Comparison of ENCODE assay signal across 13 cellular contexts in the genomic region with DNA sequence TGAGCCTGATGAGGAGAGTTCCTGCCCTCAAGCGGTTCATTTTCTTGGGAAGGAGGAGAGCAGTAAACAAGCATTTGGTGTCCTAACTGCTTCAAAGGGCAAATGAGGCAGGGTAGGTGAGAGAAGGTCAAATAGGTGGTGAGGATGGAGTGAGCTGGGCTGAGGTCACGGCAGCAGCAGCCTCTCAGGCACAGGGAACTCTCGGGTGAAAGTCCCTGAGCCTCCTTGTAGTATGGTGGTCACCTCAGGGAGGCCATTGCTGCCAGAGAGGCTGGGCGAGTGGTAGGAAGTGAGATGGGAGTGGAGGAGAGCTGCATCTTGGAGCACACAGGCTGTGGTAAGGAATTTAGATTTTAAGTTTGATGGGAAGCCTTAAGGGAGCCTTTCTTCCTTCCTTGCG. TPM values are rescaled to one million over a fixed set of nuclear protein-coding genes. Genes with fewer than 3 reads are reported as not detected.
DNase-seq lines count a peak whose midpoint lies in the region; ATAC-seq and TF ChIP-seq lines count a peak whose summit lies in the region.
"Had no signal": no experiment of that assay in that cellular context is flagged by ENCODE, and none has a peak within 500 bp of the region (broad histone marks: within the 10 kb centered on the region; RNA-seq: fewer than 3 reads in every experiment).

No MANE protein-coding gene starts in this region.

- no peak overlapping the region for H3K4me3 ChIP-seq in spleen
- H3K4me3 ChIP-seq in thyroid gland (replicated peaks in 1 of 3), result no peak overlapping the region
- H3K4me3 ChIP-seq: colonic mucosa, lung had no signal

- no peaks in the 10 kb centered on the region for H3K9me3 Mint-ChIP-seq in activated CD4-positive, alpha-beta T cell treated with anti-CD3 and anti-CD28 coated beads, Interleukin-2, amount 10 ng/mL, durations not matched to agents 24 days and 14 days
- no peaks in the 10 kb centered on the region for H3K9me3 Mint-ChIP-seq in effector memory CD8-positive, alpha-beta T cell

- TF ChIP-seq CTCF in spleen (IDR thresholded peaks at IDR 0.05 in 8 of 11, conservative IDR thresholded peaks at IDR 0.05 in 3 of 11) (no peak), thyroid gland (IDR thresholded peaks at IDR 0.05) (no peak)

- 67 to 94% (median 71%) methylated on average over 5 of the region's 5 CpGs for WGBS in spleen, 5 donors
- 70 to 84% methylated on average over 5 of the region's 5 CpGs for WGBS in thyroid gland, 2 donors

- H3K4me1 Mint-ChIP-seq in activated CD4-positive, alpha-beta T cell treated with anti-CD3 and anti-CD28 coated beads, Interleukin-2, amount 10 ng/mL, durations not matched to agents 24 days and 14 days, result peaks cover 77% of the 10 kb centered on the region
- peaks cover 62% of the 10 kb centered on the region for H3K4me1 Mint-ChIP-seq in T-helper 17 cell
- H3K4me1 Mint-ChIP-seq in effector memory CD8-positive, alpha-beta T cell (ENCODE audit: low read depth in 2 of 2), result peaks cover 60 to 69% of the 10 kb centered on the region in 2 donors

- H3K36me3 ChIP-seq in spleen (peaks cover 0 to 6% (median 0%) of the 10 kb centered on the region in 6 donors), thyroid gland (no peaks in the 10 kb centered on the region)
- H3K36me3 ChIP-seq: colonic mucosa had no signal

- peaks cover 32 to 90% (median 71%) of the 10 kb centered on the region in 6 donors for H3K4me1 ChIP-seq in spleen
- peaks cover 5 to 6% of the 10 kb centered on the region in 2 donors for H3K4me1 ChIP-seq in thyroid gland

- no peak for TF ChIP-seq POLR2A in spleen (IDR thresholded peaks at IDR 0.05)
- no peak for TF ChIP-seq POLR2A in thyroid gland (IDR thresholded peaks at IDR 0.05)

- peaks cover 11% of the 10 kb centered on the region for H3K36me3 Mint-ChIP-seq in activated CD4-positive, alpha-beta T cell treated with anti-CD3 and anti-CD28 coated beads, Interleukin-2, amount 10 ng/mL, durations not matched to agents 24 days and 14 days (ENCODE audit: low read depth)
- peaks cover 2% of the 10 kb centered on the region for H3K36me3 Mint-ChIP-seq in T-helper 17 cell (ENCODE audit: low read depth)
- peaks cover 24% of the 10 kb centered on the region for H3K36me3 Mint-ChIP-seq in effector memory CD8-positive, alpha-beta T cell (ENCODE audit: insufficient read depth)

- intact Hi-C loops in activated CD4-positive, alpha-beta T cell treated with anti-CD3 and anti-CD28 coated beads, Interleukin-2, amount 10 ng/mL, durations not matched to agents 24 days and 14 days (cut with micrococcal nuclease), result loop anchor here (5.0 kb wide), 4 partner anchors 49 to 151 kb away; partner anchors contain the start of gene SLX9
- intact Hi-C loops in spleen (cut with DNase I; ENCODE audit: low total_unique reads), result loop anchor here (10.0 kb wide), 1 partner anchor 46 kb away; no protein-coding TSS in a partner anchor
- intact Hi-C loops in thyroid gland (cut with DNase I), result loop anchor here (10.0 kb wide), 1 partner anchor 124 kb away; no protein-coding TSS in a partner anchor

- no peak for ATAC-seq in T-helper 17 cell
- no peak for ATAC-seq in effector memory CD8-positive, alpha-beta T cell (replicated peaks)

- peak; percentile 67 for DNase-seq in activated CD4-positive, alpha-beta T cell treated with anti-CD3 and anti-CD28 coated beads, Interleukin-2, amount 10 ng/mL, durations not matched to agents 24 days and 14 days
- DNase-seq in activated CD4-positive, alpha-beta T cell treated with anti-CD3 and anti-CD28 coated beads, Interleukin-2, amount 50 U/mL, for 4 hours, result no peak
- DNase-seq in T-helper 17 cell, result no peak
- DNase-seq in effector memory CD8-positive, alpha-beta T cell, result no peak
- DNase-seq in spleen, result no peak
- DNase-seq in thyroid gland, result no peak
- DNase-seq in Kasumi-1 (lab: John Stamatoyannopoulos, UW), result no peak
- no peak for DNase-seq in stimulated activated naive CD4-positive, alpha-beta T cell (lab: John Stamatoyannopoulos, UW)
- DNase-seq: colonic mucosa, NCI-H1092, NCI-H345, SW 1271 had no signal

- H3K27me3 ChIP-seq in spleen (replicated peaks in 1 of 7) (peaks cover 0 to 9% (median 0%) of the 10 kb centered on the region in 7 donors), thyroid gland (no peaks in the 10 kb centered on the region)
- H3K27me3 ChIP-seq: colonic mucosa had no signal

- H3K27ac Mint-ChIP-seq in activated CD4-positive, alpha-beta T cell treated with anti-CD3 and anti-CD28 coated beads, Interleukin-2, amount 10 ng/mL, durations not matched to agents 24 days and 14 days, result peak overlapping the region; percentile 91
- peak overlapping the region; percentile 94 for H3K27ac Mint-ChIP-seq in T-helper 17 cell
- peak overlapping the region; percentile 92 to 95 for H3K27ac Mint-ChIP-seq in effector memory CD8-positive, alpha-beta T cell

- H3K9me3 ChIP-seq in T-helper 17 cell (ENCODE audit: control insufficient read depth, low read length, poor library complexity, severe bottlenecking), result no peaks in the 10 kb centered on the region
- H3K9me3 ChIP-seq in spleen, result no peaks in the 10 kb centered on the region
- no peaks in the 10 kb centered on the region for H3K9me3 ChIP-seq in thyroid gland
- H3K9me3 ChIP-seq: colonic mucosa had no signal

- peaks cover 3% of the 10 kb centered on the region for H3K27me3 Mint-ChIP-seq in activated CD4-positive, alpha-beta T cell treated with anti-CD3 and anti-CD28 coated beads, Interleukin-2, amount 10 ng/mL, durations not matched to agents 24 days and 14 days
- H3K27me3 Mint-ChIP-seq in T-helper 17 cell, result no peaks in the 10 kb centered on the region
- H3K27me3 Mint-ChIP-seq in effector memory CD8-positive, alpha-beta T cell, result no peaks in the 10 kb centered on the region

- H3K27ac ChIP-seq in spleen (peak overlapping the region in 7 of 8 donors; percentile 24 to 78 (median 51)), thyroid gland (no peak overlapping the region)
- H3K27ac ChIP-seq: colonic mucosa had no signal

- H3K4me3 Mint-ChIP-seq in activated CD4-positive, alpha-beta T cell treated with anti-CD3 and anti-CD28 coated beads, Interleukin-2, amount 10 ng/mL, durations not matched to agents 24 days and 14 days, result peak overlapping the region; percentile 65
- H3K4me3 Mint-ChIP-seq in T-helper 17 cell, result peak overlapping the region; percentile 45
- peak overlapping the region; percentile 59 to 76 for H3K4me3 Mint-ChIP-seq in effector memory CD8-positive, alpha-beta T cell

RNA-seq across cellular contexts. Expression of gene ADARB1, which starts 4.0 kb away (rescaled TPM):
- 21.8 and 24.6 TPM in 2 replicates for total RNA-seq in activated CD4-positive, alpha-beta T cell treated with anti-CD3 and anti-CD28 coated beads, Interleukin-2, amount 10 ng/mL, durations not matched to agents 24 days and 14 days
- 10 to 100 TPM; 28.4 to 37.0 TPM for total RNA-seq in T-helper 17 cell
- 10 to 100 TPM; 26.0 to 50.8 (median 34.7) TPM for total RNA-seq in spleen
- 10 to 100 TPM in 2 of 3 donors, 1 to 10 TPM in 1; 9.1 to 16.9 (median 13.9) TPM for polyA plus RNA-seq in spleen
- total RNA-seq in thyroid gland, result 10 to 100 TPM in 2 of 4 donors, 1 to 10 TPM in 2; 5.0 to 20.2 (median 10.1) TPM

Comparison
In these comparisons a context has a peak if more than half of its experiments do, and no peak if none do; other contexts are left out.
1. H3K27ac ChIP-seq: peak in spleen (7 of 8); none in thyroid gland (0 of 3).
2. Peak in every context shown above with its lines, with median percentiles within 50 percentile points of each other: H3K27ac Mint-ChIP-seq and H3K4me3 Mint-ChIP-seq.